In genomic region chr2:232525796-232526195, GRCh38 we compare ENCODE assay signal across 1 cellular context.
TF ChIP-seq lines count a peak whose summit lies in the region.

Gene CHRND (plus strand): TSS chr2:232526160. CDS start chr2:232526216, 56 bp downstream.

TF ChIP-seq in IMR-90, 13 proteins besides CTCF, POLR2A, EP300 and RAD21 (continued from another document):
- TF ChIP-seq ELK1 (IDR thresholded peaks at IDR 0.05; ENCODE audit: borderline replicate concordance, low read depth, low read length), result no peak
- TF ChIP-seq MAFK (IDR thresholded peaks at IDR 0.05; ENCODE audit: low read depth, low read length), result no peak
